Comparison of ENCODE assay signal across 10 cellular contexts in genomic region chr10:6279540-6280267, GRCh38.
A peak's percentile ranks its signal among the peaks of the same experiment; 100 is the strongest.
DNase-seq lines count a peak whose midpoint lies in the region; ATAC-seq and TF ChIP-seq lines count a peak whose summit lies in the region.
"Had no signal": no experiment of that assay in that cellular context is flagged by ENCODE, and none has a peak within 500 bp of the region (broad histone marks: within the 10 kb centered on the region; RNA-seq: fewer than 3 reads in every experiment).

No MANE protein-coding gene starts in this region.

- no peak overlapping the region for H3K4me3 ChIP-seq in CD8-positive, alpha-beta memory T cell (ENCODE audit: low read length)
- H3K4me3 ChIP-seq in MG63, result no peak overlapping the region
- no peak overlapping the region for H3K4me3 ChIP-seq in endodermal cell (ENCODE audit: low read length)

- CTCF ChIA-PET in CD8-positive, alpha-beta memory T cell (lab: Charles Lee), result interaction anchor here (0.9 kb wide), 1 partner anchor 77 kb away, joined by 4 read pairs; the partner anchor contains the start of gene PFKFB3

- peak overlapping the region in 5 of 8 donors; percentile 8 to 58 (median 36) for H3K27ac Mint-ChIP-seq in CD8-positive, alpha-beta memory T cell
- H3K27ac Mint-ChIP-seq in endodermal cell (peak overlapping the region; percentile 44), natural killer cell (no peak overlapping the region)
- H3K27ac Mint-ChIP-seq: dendritic cell treated with granulocyte-macrophage colony-stimulating factor and Interleukin-4, amounts not matched to agents 40 ng/mL and 50 ng/mL, for 4 days had no signal

- H3K4me1 Mint-ChIP-seq in CD8-positive, alpha-beta memory T cell, result peaks cover 22 to 33% (median 22%) of the 10 kb centered on the region in 3 donors
- peaks cover 23% of the 10 kb centered on the region for H3K4me1 Mint-ChIP-seq in endodermal cell
- H3K4me1 Mint-ChIP-seq in natural killer cell, result peaks cover 6 to 16% of the 10 kb centered on the region in 2 donors

- no peaks in the 10 kb centered on the region for H3K36me3 Mint-ChIP-seq in CD8-positive, alpha-beta memory T cell
- no peaks in the 10 kb centered on the region for H3K36me3 Mint-ChIP-seq in endodermal cell (ENCODE audit: low read depth)
- no peaks in the 10 kb centered on the region for H3K36me3 Mint-ChIP-seq in natural killer cell

- POLR2A ChIA-PET in CD8-positive, alpha-beta memory T cell (lab: Charles Lee), result no interaction called here

- H3K4me3 Mint-ChIP-seq in CD8-positive, alpha-beta memory T cell, result no peak overlapping the region
- H3K4me3 Mint-ChIP-seq in endodermal cell (no peak overlapping the region), natural killer cell (no peak overlapping the region)
- H3K4me3 Mint-ChIP-seq: dendritic cell treated with granulocyte-macrophage colony-stimulating factor and Interleukin-4, amounts not matched to agents 40 ng/mL and 50 ng/mL, for 4 days had no signal

- ATAC-seq in natural killer cell, result no peak

- H3K4me1 ChIP-seq in CD8-positive, alpha-beta memory T cell (ENCODE audit: insufficient read depth, low read length), result peaks cover 16% of the 10 kb centered on the region
- peaks cover 14% of the 10 kb centered on the region for H3K4me1 ChIP-seq in endodermal cell (ENCODE audit: control insufficient read depth, insufficient read depth, low read length)

- H3K36me3 ChIP-seq in CD8-positive, alpha-beta memory T cell (ENCODE audit: insufficient read depth, low read length), result no peaks in the 10 kb centered on the region
- H3K36me3 ChIP-seq in MG63 (no peaks in the 10 kb centered on the region), endodermal cell (ENCODE audit: control insufficient read depth, insufficient read depth, low read length) (no peaks in the 10 kb centered on the region)

- TF ChIP-seq CTCF in endodermal cell (conservative IDR thresholded peaks at IDR 0.05), result no peak
- TF ChIP-seq CTCF in natural killer cell (IDR thresholded peaks at IDR 0.05), result no peak

- intact Hi-C loops in natural killer cell (cut with micrococcal nuclease), result no loop called here

- no peaks in the 10 kb centered on the region for H3K27me3 ChIP-seq in CD8-positive, alpha-beta memory T cell (ENCODE audit: insufficient read depth, low read length, poor library complexity, severe bottlenecking)
- H3K27me3 ChIP-seq in MG63, result no peaks in the 10 kb centered on the region
- H3K27me3 ChIP-seq in endodermal cell (ENCODE audit: control insufficient read depth, insufficient read depth, low read length, poor library complexity, severe bottlenecking), result no peaks in the 10 kb centered on the region

- no peaks in the 10 kb centered on the region for H3K9me3 Mint-ChIP-seq in CD8-positive, alpha-beta memory T cell
- H3K9me3 Mint-ChIP-seq in endodermal cell, result peaks cover 2% of the 10 kb centered on the region
- H3K9me3 Mint-ChIP-seq in natural killer cell, result no peaks in the 10 kb centered on the region
- H3K9me3 Mint-ChIP-seq: dendritic cell treated with granulocyte-macrophage colony-stimulating factor and Interleukin-4, amounts not matched to agents 40 ng/mL and 50 ng/mL, for 4 days had no signal

- 68 to 69% methylated on average over 14 to 15 of the region's 15 CpGs for WGBS in endodermal cell (ENCODE audit: insufficient coverage in 1 of 2, insufficient read length in 1 of 2), 2 experiments

- no peaks in the 10 kb centered on the region for H3K9me3 ChIP-seq in CD8-positive, alpha-beta memory T cell (ENCODE audit: low read length)
- H3K9me3 ChIP-seq in MG63 (no peaks in the 10 kb centered on the region), endodermal cell (ENCODE audit: control insufficient read depth, low read length) (no peaks in the 10 kb centered on the region)

- no peak for DNase-seq in CD8-positive, alpha-beta memory T cell
- DNase-seq in MG63, result peak; percentile 61
- DNase-seq in endodermal cell, result peak; percentile 85
- peak; percentile 30 for DNase-seq in myocyte (ENCODE audit: low read depth)
- DNase-seq in natural killer cell, result no peak
- no peak for DNase-seq in midbrain (lab: John Stamatoyannopoulos, UW)
- DNase-seq in NCI-H510A (lab: John Stamatoyannopoulos, UW), result no peak
- no peak for DNase-seq in NCI-H2196 (lab: John Stamatoyannopoulos, UW; ENCODE audit: unreplicated experiment)
- DNase-seq: GOT3 had no signal

- no peak overlapping the region for H3K27ac ChIP-seq in CD8-positive, alpha-beta memory T cell (ENCODE audit: low read depth, low read length)
- peak overlapping the region; percentile 56 for H3K27ac ChIP-seq in endodermal cell (ENCODE audit: low read depth, low read length)

- H3K9ac ChIP-seq in endodermal cell (ENCODE audit: extremely low read depth, low read length, poor library complexity, severe bottlenecking), result no peak overlapping the region

- no peaks in the 10 kb centered on the region for H3K27me3 Mint-ChIP-seq in CD8-positive, alpha-beta memory T cell
- H3K27me3 Mint-ChIP-seq in endodermal cell (ENCODE audit: insufficient read depth) (no peaks in the 10 kb centered on the region), natural killer cell (ENCODE audit: low read depth in 2 of 2) (no peaks in the 10 kb centered on the region)

Comparison
In these comparisons a context has a peak if more than half of its experiments do, and no peak if none do; other contexts are left out.
1. DNase-seq: peak in MG63 (single experiment), endodermal cell (single experiment) and myocyte (single experiment); none in CD8-positive, alpha-beta memory T cell (0 of 5), natural killer cell (single experiment), midbrain (single experiment), NCI-H510A (single experiment) and NCI-H2196 (single experiment).
2. H3K27ac Mint-ChIP-seq: peak in CD8-positive, alpha-beta memory T cell (5 of 8) and endodermal cell (single experiment); none in natural killer cell (0 of 2).